14 cellular contexts compared by ENCODE assay signal in the genomic region with DNA sequence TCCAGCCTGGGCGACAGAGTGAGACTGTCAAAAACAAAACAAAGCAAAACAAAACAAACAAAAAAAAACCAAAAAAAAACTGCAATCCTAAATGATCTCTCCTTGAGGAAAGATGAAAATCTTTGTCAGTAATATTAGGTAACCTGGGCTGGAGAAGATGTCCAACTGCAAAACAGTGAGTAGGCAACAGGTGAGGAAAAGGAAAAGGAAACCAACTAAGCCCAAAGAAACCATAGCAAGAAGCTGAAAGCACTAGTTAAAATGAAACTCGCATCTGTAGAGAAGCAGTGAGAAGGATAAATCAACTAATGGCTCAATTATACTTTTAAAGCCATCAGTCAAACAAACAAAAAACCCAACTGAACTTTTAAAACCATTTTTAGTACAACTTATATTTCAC. TPM values are rescaled to one million over a fixed set of nuclear protein-coding genes. Genes with fewer than 3 reads are reported as not detected.
DNase-seq lines count a peak whose midpoint lies in the region; ATAC-seq and TF ChIP-seq lines count a peak whose summit lies in the region.
"Had no signal": no experiment of that assay in that cellular context is flagged by ENCODE, and none has a peak within 500 bp of the region (broad histone marks: within the 10 kb centered on the region; RNA-seq: fewer than 3 reads in every experiment).

No MANE protein-coding gene starts in this region.

- H3K27me3 ChIP-seq in body of pancreas, result no peaks in the 10 kb centered on the region
- H3K27me3 ChIP-seq: gastrocnemius medialis, thyroid gland had no signal

- ATAC-seq in GM19455 (IDR thresholded peaks at IDR 0.05; ENCODE audit: unreplicated experiment) (peak; percentile 81), HG02759 (IDR thresholded peaks at IDR 0.05; ENCODE audit: unreplicated experiment) (peak; percentile 87), HG03457 (IDR thresholded peaks at IDR 0.05; ENCODE audit: unreplicated experiment) (peak; percentile 69), GM18505 (IDR thresholded peaks at IDR 0.05; ENCODE audit: unreplicated experiment) (no peak), body of pancreas (no peak)
- ATAC-seq: gastrocnemius medialis, natural killer cell had no signal

- TF ChIP-seq POLR2A in GM18505 (IDR thresholded peaks at IDR 0.05; ENCODE audit: borderline replicate concordance, extremely low read depth, insufficient read depth, insufficient read length) (no peak), body of pancreas (IDR thresholded peaks at IDR 0.05) (no peak)

- H3K9me3 ChIP-seq in body of pancreas, result no peaks in the 10 kb centered on the region
- H3K9me3 ChIP-seq: gastrocnemius medialis, thyroid gland had no signal

- TF ChIP-seq CTCF in GM12865 (IDR thresholded peaks at IDR 0.05; ENCODE audit: insufficient read depth, low read depth, low read length, missing control alignments) (no peak), body of pancreas (IDR thresholded peaks at IDR 0.05) (no peak)

- H3K4me1 ChIP-seq in body of pancreas, result no peaks in the 10 kb centered on the region
- H3K4me1 ChIP-seq: thyroid gland had no signal

- H3K4me3 ChIP-seq in GM12865 (ENCODE audit: low read depth, low read length) (no peak overlapping the region), body of pancreas (no peak overlapping the region)
- H3K4me3 ChIP-seq: gastrocnemius medialis, thyroid gland had no signal

- intact Hi-C loops in body of pancreas (cut with DNase I), result no loop called here

- peak; percentile 32 for DNase-seq in GM12865 (ENCODE audit: low read depth)
- DNase-seq in activated T-cell treated with anti-CD3 and anti-CD28 coated beads for 4 hours, result no peak
- DNase-seq in body of pancreas, result no peak
- DNase-seq in KG1 (lab: John Stamatoyannopoulos, UW), result no peak
- DNase-seq: effector CD8-positive, alpha-beta T cell; gastrocnemius medialis; natural killer cell; NCI-H510A; thyroid gland had no signal

- no peaks in the 10 kb centered on the region for H3K36me3 ChIP-seq in body of pancreas (replicated peaks in 1 of 2; ENCODE audit: insufficient read depth in 1 of 2, low read depth in 2 of 2)
- H3K36me3 ChIP-seq: gastrocnemius medialis, thyroid gland had no signal

- 77 to 100% methylated on average over 2 of the region's 2 CpGs for WGBS in body of pancreas, 2 donors

- H3K27ac ChIP-seq in body of pancreas, result no peak overlapping the region
- H3K27ac ChIP-seq: gastrocnemius medialis, RWPE1, thyroid gland had no signal

RNA-seq across cellular contexts. Expression of gene ENOX2, which starts 54.2 kb away (rescaled TPM):
- 1 to 10 TPM; 7.9 to 9.1 TPM for total RNA-seq in body of pancreas

Comparison
In these comparisons a context has a peak if more than half of its experiments do, and no peak if none do; other contexts are left out.
1. ATAC-seq: peak in GM19455 (single experiment), HG02759 (single experiment) and HG03457 (single experiment); none in GM18505 (single experiment) and body of pancreas (single experiment).